Comparison of ENCODE assay signal across 13 cellular contexts in the genomic region with DNA sequence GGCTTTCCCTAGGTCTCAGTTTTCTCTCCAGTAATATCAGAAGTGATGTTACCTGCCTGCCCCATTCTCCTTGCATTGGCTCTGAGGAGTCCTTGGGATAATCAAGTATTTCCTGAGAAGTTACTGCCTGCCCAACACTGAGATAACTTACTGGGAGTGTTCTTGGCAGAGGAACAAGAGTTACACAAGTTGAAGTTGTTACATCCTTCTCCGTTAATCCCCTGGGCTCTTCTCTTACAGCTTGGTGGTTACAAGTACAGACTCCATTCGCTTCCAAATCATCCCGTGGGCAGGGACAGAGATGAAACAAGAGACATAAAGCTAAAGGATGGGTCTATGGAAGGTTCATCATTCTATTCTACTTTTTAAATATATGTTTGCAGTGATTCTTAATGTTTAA.
DNase-seq lines count a peak whose midpoint lies in the region; ATAC-seq and TF ChIP-seq lines count a peak whose summit lies in the region.
"Had no signal": no experiment of that assay in that cellular context is flagged by ENCODE, and none has a peak within 500 bp of the region (broad histone marks: within the 10 kb centered on the region; RNA-seq: fewer than 3 reads in every experiment).

No MANE protein-coding gene starts in this region.

- peak; percentile 84 for DNase-seq in EH (ENCODE audit: low read depth)
- DNase-seq in adipocyte (ENCODE audit: low read depth) = peak; percentile 89
- DNase-seq in foreskin fibroblast = peak; percentile 76 to 90
- DNase-seq in sciatic nerve (ENCODE audit: low spot score) = no peak
- no peak for DNase-seq in activated naive CD8-positive, alpha-beta T cell treated with anti-CD3 and anti-CD28 coated beads, Interleukin-2, amount 50 U/mL, for 24 hours
- DNase-seq in Ammon's horn (ENCODE audit: low spot score) = no peak
- no peak for DNase-seq in SW480 (ENCODE audit: low spot score)
- no peak for DNase-seq in GF-D8 (lab: John Stamatoyannopoulos, UW)
- DNase-seq: COR-L47, occipital lobe had no signal

- no peaks in the 10 kb centered on the region for H3K27me3 Mint-ChIP-seq in activated naive CD8-positive, alpha-beta T cell treated with anti-CD3 and anti-CD28 coated beads, Interleukin-2, amount 50 U/mL, for 24 hours

- intact Hi-C loops in sciatic nerve (cut with DNase I) = no loop called here

- peak overlapping the region; percentile 21 for H3K9ac ChIP-seq in adipocyte (ENCODE audit: low read length)

- H3K4me3 Mint-ChIP-seq in activated naive CD8-positive, alpha-beta T cell treated with anti-CD3 and anti-CD28 coated beads, Interleukin-2, amount 50 U/mL, for 24 hours = no peak overlapping the region
- H3K4me3 Mint-ChIP-seq: activated T-helper 1 cell treated with anti-CD3 and anti-CD28 coated beads, Interleukin-12 subunit alpha, Interleukin-12 subunit beta, Interleukin-2, Interleukin-4 antibody, amounts not matched to agents 30 ng/mL and 10 ng/mL and 1 ng/mL, durations not matched to agents 14 hours and 24 hours and 36 hours had no signal

- no peak for TF ChIP-seq CTCF in foreskin fibroblast (IDR thresholded peaks at IDR 0.05; ENCODE audit: low read depth, low read length)

- peaks cover 3% of the 10 kb centered on the region for H3K36me3 ChIP-seq in adipocyte (ENCODE audit: control insufficient read depth, insufficient read depth, low read length, severe bottlenecking)

- H3K27ac Mint-ChIP-seq in activated naive CD8-positive, alpha-beta T cell treated with anti-CD3 and anti-CD28 coated beads, Interleukin-2, amount 50 U/mL, for 24 hours = no peak overlapping the region
- H3K27ac Mint-ChIP-seq: activated T-helper 1 cell treated with anti-CD3 and anti-CD28 coated beads, Interleukin-12 subunit alpha, Interleukin-12 subunit beta, Interleukin-2, Interleukin-4 antibody, amounts not matched to agents 30 ng/mL and 10 ng/mL and 1 ng/mL, durations not matched to agents 14 hours and 24 hours and 36 hours had no signal

- H3K36me3 Mint-ChIP-seq in activated naive CD8-positive, alpha-beta T cell treated with anti-CD3 and anti-CD28 coated beads, Interleukin-2, amount 50 U/mL, for 24 hours (ENCODE audit: low read depth) = peaks cover 2% of the 10 kb centered on the region

- H3K4me3 ChIP-seq in adipocyte (ENCODE audit: low read length) = no peak overlapping the region
- H3K4me3 ChIP-seq in foreskin fibroblast (ENCODE audit: low read depth in 1 of 2, low read length in 2 of 2) = no peak overlapping the region
- H3K4me3 ChIP-seq: GM12878, PC-9 had no signal

- H3K4me1 Mint-ChIP-seq in activated naive CD8-positive, alpha-beta T cell treated with anti-CD3 and anti-CD28 coated beads, Interleukin-2, amount 50 U/mL, for 24 hours = no peaks in the 10 kb centered on the region

- ATAC-seq in sciatic nerve = peak; percentile 93
- ATAC-seq in activated naive CD8-positive, alpha-beta T cell treated with anti-CD3 and anti-CD28 coated beads, Interleukin-2, amount 50 U/mL, for 24 hours = no peak
- ATAC-seq: GM12878 had no signal

- H3K9me3 Mint-ChIP-seq in activated naive CD8-positive, alpha-beta T cell treated with anti-CD3 and anti-CD28 coated beads, Interleukin-2, amount 50 U/mL, for 24 hours = no peaks in the 10 kb centered on the region
- H3K9me3 Mint-ChIP-seq: activated T-helper 1 cell treated with anti-CD3 and anti-CD28 coated beads, Interleukin-12 subunit alpha, Interleukin-12 subunit beta, Interleukin-2, Interleukin-4 antibody, amounts not matched to agents 30 ng/mL and 10 ng/mL and 1 ng/mL, durations not matched to agents 14 hours and 24 hours and 36 hours had no signal

- H3K4me1 ChIP-seq in adipocyte (ENCODE audit: control insufficient read depth, insufficient read depth, low read length) = peaks cover 89% of the 10 kb centered on the region

- no peaks in the 10 kb centered on the region for H3K9me3 ChIP-seq in adipocyte (ENCODE audit: control insufficient read depth, low read length)

- H3K27me3 ChIP-seq in adipocyte (replicated peaks; ENCODE audit: control insufficient read depth, insufficient read depth, low read length) = no peaks in the 10 kb centered on the region

Comparison
In these comparisons a context has a peak if more than half of its experiments do, and no peak if none do; other contexts are left out.
1. DNase-seq: peak in EH (single experiment), adipocyte (single experiment) and foreskin fibroblast (2 of 2); none in sciatic nerve (single experiment), activated naive CD8-positive, alpha-beta T cell treated with anti-CD3 and anti-CD28 coated beads, Interleukin-2, amount 50 U/mL, for 24 hours (single experiment), Ammon's horn (single experiment), SW480 (single experiment) and GF-D8 (single experiment).